ENCODE assay signal across 18 cellular contexts in genomic region chr6:101747160-101747559, GRCh38.
"Had no signal": no experiment of that assay in that cellular context is flagged by ENCODE, and none has a peak within 500 bp of the region (broad histone marks: within the 10 kb centered on the region; RNA-seq: fewer than 3 reads in every experiment).

No MANE protein-coding gene starts in this region.

- H3K9me3 Mint-ChIP-seq: endodermal cell; nephron; stimulated activated naive CD8-positive, alpha-beta T cell treated with anti-CD3 and anti-CD28 coated beads, Interleukin-15, Interleukin-2, amounts not matched to agents 100 ng/mL and 50 ng/mL, for 24 hours had no signal

- ATAC-seq: activated CD4-positive, CD25-positive, alpha-beta regulatory T cell treated with anti-CD3 and anti-CD28 coated beads, Interleukin-2, amount 50 U/mL, for 24 hours; activated T-helper 17 cell treated with anti-CD3 and anti-CD28 coated beads, Interleukin-2, amount 50 U/mL, for 72 hours had no signal

- H3K27me3 ChIP-seq: brain microvascular endothelial cell, dorsolateral prefrontal cortex, right lobe of liver, suprapubic skin, upper lobe of left lung had no signal

- H3K4me3 ChIP-seq: dorsolateral prefrontal cortex, right lobe of liver, suprapubic skin, upper lobe of left lung had no signal

- H3K4me1 ChIP-seq: suprapubic skin, upper lobe of left lung had no signal

- H3K27ac Mint-ChIP-seq: activated T-helper 17 cell treated with anti-CD3 and anti-CD28 coated beads, Interleukin-2, amount 50 U/mL, for 72 hours; endodermal cell; progenitor cell of endocrine pancreas; stimulated activated naive CD8-positive, alpha-beta T cell treated with anti-CD3 and anti-CD28 coated beads, Interleukin-15, Interleukin-2, amounts not matched to agents 100 ng/mL and 50 ng/mL, for 24 hours had no signal

- H3K36me3 ChIP-seq: brain microvascular endothelial cell, right lobe of liver, suprapubic skin, upper lobe of left lung had no signal

- DNase-seq: activated naive CD4-positive, alpha-beta T cell treated with Interleukin-2 at 50 U/mL for 16 hours; anterior cingulate cortex; brain microvascular endothelial cell; endodermal cell; hippocampal formation; kidney; nucleus accumbens; T-helper 1 cell; T1000; upper lobe of left lung had no signal

- H3K27ac ChIP-seq: brain microvascular endothelial cell, suprapubic skin, upper lobe of left lung had no signal

- H3K27me3 Mint-ChIP-seq: activated T-helper 17 cell treated with anti-CD3 and anti-CD28 coated beads, Interleukin-2, amount 50 U/mL, for 72 hours; progenitor cell of endocrine pancreas; stimulated activated naive CD8-positive, alpha-beta T cell treated with anti-CD3 and anti-CD28 coated beads, Interleukin-15, Interleukin-2, amounts not matched to agents 100 ng/mL and 50 ng/mL, for 24 hours had no signal

- H3K4me1 Mint-ChIP-seq: activated T-helper 17 cell treated with anti-CD3 and anti-CD28 coated beads, Interleukin-2, amount 50 U/mL, for 72 hours had no signal

- H3K9me3 ChIP-seq: right lobe of liver, suprapubic skin, upper lobe of left lung had no signal

- H3K4me3 Mint-ChIP-seq: activated T-helper 17 cell treated with anti-CD3 and anti-CD28 coated beads, Interleukin-2, amount 50 U/mL, for 72 hours; endodermal cell; nephron; stimulated activated naive CD8-positive, alpha-beta T cell treated with anti-CD3 and anti-CD28 coated beads, Interleukin-15, Interleukin-2, amounts not matched to agents 100 ng/mL and 50 ng/mL, for 24 hours had no signal
